18 cellular contexts compared by ENCODE assay signal in genomic region chr16:85319984-85320440, GRCh38.
DNase-seq lines count a peak whose midpoint lies in the region; ATAC-seq and TF ChIP-seq lines count a peak whose summit lies in the region.
"Had no signal": no experiment of that assay in that cellular context is flagged by ENCODE, and none has a peak within 500 bp of the region (broad histone marks: within the 10 kb centered on the region; RNA-seq: fewer than 3 reads in every experiment).

No MANE protein-coding gene starts in this region.

- no peaks in the 10 kb centered on the region for H3F3A ChIP-seq in smooth muscle cell (ENCODE audit: low read depth)

- peak overlapping the region; percentile 15 for H3K4me2 ChIP-seq in smooth muscle cell
- H3K4me2 ChIP-seq: GM23338 had no signal

- H3K4me3 Mint-ChIP-seq in nephron: no peak overlapping the region
- H3K4me3 Mint-ChIP-seq: CD8-positive, alpha-beta memory T cell; GM23338 had no signal

- 88 to 93% methylated on average over 19 of the region's 19 CpGs for WGBS in heart right ventricle, 2 donors
- WGBS in smooth muscle cell (ENCODE audit: low lambda C conversion rate): 59% methylated on average over 19 of the region's 19 CpGs

- TF ChIP-seq CTCF in heart right ventricle (IDR thresholded peaks at IDR 0.05): no peak
- TF ChIP-seq CTCF in nephron (IDR thresholded peaks at IDR 0.05; ENCODE audit: unreplicated experiment in 3 of 3): no peak
- no peak for TF ChIP-seq CTCF in smooth muscle cell (IDR thresholded peaks at IDR 0.05; ENCODE audit: borderline replicate concordance, insufficient read depth, poor library complexity, severe bottlenecking)

- peaks cover 64% of the 10 kb centered on the region for H3K4me1 Mint-ChIP-seq in nephron

- no peak overlapping the region for H3K9ac ChIP-seq in smooth muscle cell (ENCODE audit: low read depth)

- H3K9me3 Mint-ChIP-seq in nephron: no peaks in the 10 kb centered on the region

- H3K27me3 ChIP-seq in heart right ventricle (no peaks in the 10 kb centered on the region), smooth muscle cell (ENCODE audit: low read depth) (no peaks in the 10 kb centered on the region), HAP-1 (ENCODE audit: low read depth) (no peaks in the 10 kb centered on the region)
- H3K27me3 ChIP-seq: BE2C had no signal

- H2AFZ ChIP-seq in smooth muscle cell (ENCODE audit: low read depth): no peak overlapping the region
- H2AFZ ChIP-seq: GM23338 had no signal

- H3K4me1 ChIP-seq in heart right ventricle (peaks cover 17 to 56% (median 31%) of the 10 kb centered on the region in 9 donors), smooth muscle cell (ENCODE audit: low read depth) (no peaks in the 10 kb centered on the region), HAP-1 (peaks cover 3% of the 10 kb centered on the region; the same call in 1 of the 2 replicates)

- peaks cover 11% of the 10 kb centered on the region for H3K27me3 Mint-ChIP-seq in nephron (ENCODE audit: low read depth)

- H3K4me3 ChIP-seq in heart right ventricle (no peak overlapping the region), smooth muscle cell (no peak overlapping the region), HAP-1 (no peak overlapping the region)
- H3K4me3 ChIP-seq: GM23338 had no signal

- H3K27ac Mint-ChIP-seq in nephron: peak overlapping the region in 2 of 3 experiments; percentile 95 to 96
- H3K27ac Mint-ChIP-seq: CD8-positive, alpha-beta memory T cell; GM23338 had no signal

- DNase-seq in Right ventricle myocardium superior: peak; percentile 30
- DNase-seq in heart right ventricle: no peak
- DNase-seq in smooth muscle cell (lab: John Stamatoyannopoulos, UW; ENCODE audit: unreplicated experiment): no peak
- no peak for DNase-seq in NCI-H1092 treated with DMSO at 0.1 percent for 48 hours (lab: John Stamatoyannopoulos, UW)
- DNase-seq in HK-2 (ENCODE audit: unreplicated experiment): no peak
- no peak for DNase-seq in sciatic nerve (ENCODE audit: low spot score)
- DNase-seq in HAP-1 (ENCODE audit: low spot score in 2 of 2): no peak
- DNase-seq: 8988T; BE2C; CD8-positive, alpha-beta memory T cell; GDM1; NCI-H1048; NCI-H2107; NCI-H345; NCI-H526 had no signal

- H3K27ac ChIP-seq in heart right ventricle (no peak overlapping the region), smooth muscle cell (ENCODE audit: low read depth) (no peak overlapping the region)

- intact Hi-C loops in Right ventricle myocardium superior (cut with DNase I): no loop called here
- intact Hi-C loops in heart right ventricle (cut with DNase I): loop anchor here in 2 of 10 donors (10.0 kb wide), 2 partner anchors 75 to 285 kb away; no protein-coding TSS in a partner anchor
- intact Hi-C loops in sciatic nerve (cut with DNase I): no loop called here

- in situ Hi-C loops in HAP-1 (cut with MboI; ENCODE audit: low sequenced_read_pairs): no loop called here

- ATAC-seq in Right ventricle myocardium superior (ENCODE audit: poor library complexity) (no peak), heart right ventricle (no peak), sciatic nerve (no peak)
- ATAC-seq: GM23338, HepG2 had no signal

- H3K9me3 ChIP-seq in heart right ventricle (peaks cover 0 to 3% (median 0%) of the 10 kb centered on the region in 11 donors), smooth muscle cell (replicated peaks; ENCODE audit: low read depth) (no peaks in the 10 kb centered on the region), HAP-1 (no peaks in the 10 kb centered on the region)
- H3K9me3 ChIP-seq: BE2C had no signal

- peaks cover 3% of the 10 kb centered on the region for H3K36me3 Mint-ChIP-seq in nephron (ENCODE audit: low read depth)
- H3K36me3 Mint-ChIP-seq: CD8-positive, alpha-beta memory T cell had no signal

- H3K36me3 ChIP-seq in heart right ventricle: no peaks in the 10 kb centered on the region
- H3K36me3 ChIP-seq in smooth muscle cell (ENCODE audit: low read depth): no peaks in the 10 kb centered on the region
- H3K36me3 ChIP-seq in HAP-1 (replicated peaks): no peaks in the 10 kb centered on the region
- H3K36me3 ChIP-seq: BE2C had no signal

- H4K20me1 ChIP-seq in smooth muscle cell (ENCODE audit: low read depth): peaks cover 90% of the 10 kb centered on the region

- peaks cover 9% of the 10 kb centered on the region for H3K79me2 ChIP-seq in smooth muscle cell (ENCODE audit: low read depth)
